In the genomic region with DNA sequence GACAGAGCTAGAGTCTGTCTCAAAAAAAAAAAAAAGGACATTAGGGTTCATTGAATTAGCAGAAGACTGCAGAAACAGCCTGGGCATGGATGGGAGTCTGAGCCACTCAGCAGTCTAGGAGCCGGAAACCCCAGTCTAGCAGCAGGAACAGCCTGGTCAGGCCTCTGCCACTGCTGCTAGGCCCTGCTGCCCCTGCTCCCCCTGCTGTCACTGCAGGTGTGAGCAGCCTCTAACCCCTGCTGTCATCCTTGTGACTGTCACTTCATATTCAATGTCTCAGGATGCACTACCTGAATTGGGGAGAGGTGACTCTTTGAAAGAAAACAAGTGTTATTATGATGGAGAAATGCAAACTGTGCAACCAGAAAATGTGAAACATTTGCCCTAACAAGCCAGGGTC, we compare ENCODE assay signal across 1 cellular context.
A peak's percentile ranks its signal among the peaks of the same experiment; 100 is the strongest.
TF ChIP-seq lines count a peak whose summit lies in the region.

No MANE protein-coding gene starts in this region.

TF ChIP-seq in HepG2, 621 proteins besides CTCF, POLR2A, EP300 and RAD21 (continues in another document):
- TF ChIP-seq SPEN (CRISPR knock-in tag; IDR thresholded peaks at IDR 0.05; ENCODE audit: low read depth), result peak; percentile 29; the same call in 1 of the 2 replicates
- TF ChIP-seq, protein P1, sequence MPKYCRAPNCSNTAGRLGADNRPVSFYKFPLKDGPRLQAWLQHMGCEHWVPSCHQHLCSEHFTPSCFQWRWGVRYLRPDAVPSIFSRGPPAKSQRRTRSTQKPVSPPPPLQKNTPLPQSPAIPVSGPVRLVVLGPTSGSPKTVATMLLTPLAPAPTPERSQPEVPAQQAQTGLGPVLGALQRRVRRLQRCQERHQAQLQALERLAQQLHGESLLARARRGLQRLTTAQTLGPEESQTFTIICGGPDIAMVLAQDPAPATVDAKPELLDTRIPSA (CRISPR knock-in tag; IDR thresholded peaks at IDR 0.05; ENCODE audit: borderline replicate concordance), result no peak
- no peak for TF ChIP-seq ZNF709 (CRISPR knock-in tag; IDR thresholded peaks at IDR 0.05)
- TF ChIP-seq ZKSCAN1 (IDR thresholded peaks at IDR 0.05; ENCODE audit: low read length), result no peak
- TF ChIP-seq EHMT2 (IDR thresholded peaks at IDR 0.05; ENCODE audit: borderline replicate concordance, low read depth, low read length), result no peak
- TF ChIP-seq ZNF777 (CRISPR knock-in tag; IDR thresholded peaks at IDR 0.05), result no peak
- TF ChIP-seq ZFY (CRISPR knock-in tag; IDR thresholded peaks at IDR 0.05), result peak; percentile 74
- no peak for TF ChIP-seq ZNF607 (CRISPR knock-in tag; IDR thresholded peaks at IDR 0.05; ENCODE audit: borderline replicate concordance)
- no peak for TF ChIP-seq KLF15 (CRISPR knock-in tag; IDR thresholded peaks at IDR 0.05; ENCODE audit: borderline replicate concordance)
- TF ChIP-seq, protein P2, sequence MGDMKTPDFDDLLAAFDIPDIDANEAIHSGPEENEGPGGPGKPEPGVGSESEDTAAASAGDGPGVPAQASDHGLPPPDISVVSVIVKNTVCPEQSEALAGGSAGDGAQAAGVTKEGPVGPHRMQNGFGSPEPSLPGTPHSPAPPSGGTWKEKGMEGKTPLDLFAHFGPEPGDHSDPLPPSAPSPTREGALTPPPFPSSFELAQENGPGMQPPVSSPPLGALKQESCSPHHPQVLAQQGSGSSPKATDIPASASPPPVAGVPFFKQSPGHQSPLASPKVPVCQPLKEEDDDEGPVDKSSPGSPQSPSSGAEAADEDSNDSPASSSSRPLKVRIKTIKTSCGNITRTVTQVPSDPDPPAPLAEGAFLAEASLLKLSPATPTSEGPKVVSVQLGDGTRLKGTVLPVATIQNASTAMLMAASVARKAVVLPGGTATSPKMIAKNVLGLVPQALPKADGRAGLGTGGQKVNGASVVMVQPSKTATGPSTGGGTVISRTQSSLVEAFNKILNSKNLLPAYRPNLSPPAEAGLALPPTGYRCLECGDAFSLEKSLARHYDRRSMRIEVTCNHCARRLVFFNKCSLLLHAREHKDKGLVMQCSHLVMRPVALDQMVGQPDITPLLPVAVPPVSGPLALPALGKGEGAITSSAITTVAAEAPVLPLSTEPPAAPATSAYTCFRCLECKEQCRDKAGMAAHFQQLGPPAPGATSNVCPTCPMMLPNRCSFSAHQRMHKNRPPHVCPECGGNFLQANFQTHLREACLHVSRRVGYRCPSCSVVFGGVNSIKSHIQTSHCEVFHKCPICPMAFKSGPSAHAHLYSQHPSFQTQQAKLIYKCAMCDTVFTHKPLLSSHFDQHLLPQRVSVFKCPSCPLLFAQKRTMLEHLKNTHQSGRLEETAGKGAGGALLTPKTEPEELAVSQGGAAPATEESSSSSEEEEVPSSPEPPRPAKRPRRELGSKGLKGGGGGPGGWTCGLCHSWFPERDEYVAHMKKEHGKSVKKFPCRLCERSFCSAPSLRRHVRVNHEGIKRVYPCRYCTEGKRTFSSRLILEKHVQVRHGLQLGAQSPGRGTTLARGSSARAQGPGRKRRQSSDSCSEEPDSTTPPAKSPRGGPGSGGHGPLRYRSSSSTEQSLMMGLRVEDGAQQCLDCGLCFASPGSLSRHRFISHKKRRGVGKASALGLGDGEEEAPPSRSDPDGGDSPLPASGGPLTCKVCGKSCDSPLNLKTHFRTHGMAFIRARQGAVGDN (CRISPR knock-in tag; IDR thresholded peaks at IDR 0.05), result peak; percentile 69
- peak; percentile 37; the same call in 1 of the 2 replicates for TF ChIP-seq ZNF768 (CRISPR knock-in tag; IDR thresholded peaks at IDR 0.05)
- TF ChIP-seq ZNF430 (CRISPR knock-in tag; IDR thresholded peaks at IDR 0.05), result no peak
- TF ChIP-seq, protein P3, sequence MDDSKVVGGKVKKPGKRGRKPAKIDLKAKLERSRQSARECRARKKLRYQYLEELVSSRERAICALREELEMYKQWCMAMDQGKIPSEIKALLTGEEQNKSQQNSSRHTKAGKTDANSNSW (CRISPR knock-in tag; IDR thresholded peaks at IDR 0.05; ENCODE audit: borderline replicate concordance), result no peak
- TF ChIP-seq ZNF75D (CRISPR knock-in tag; IDR thresholded peaks at IDR 0.05; ENCODE audit: borderline replicate concordance), result no peak
- TF ChIP-seq NR3C1 (CRISPR knock-in tag; IDR thresholded peaks at IDR 0.05), result no peak
- no peak for TF ChIP-seq ZNF225 (CRISPR knock-in tag; IDR thresholded peaks at IDR 0.05)
- no peak for TF ChIP-seq ZNF569 (CRISPR knock-in tag; IDR thresholded peaks at IDR 0.05; ENCODE audit: borderline replicate concordance)
- TF ChIP-seq ZNF891 (CRISPR knock-in tag; IDR thresholded peaks at IDR 0.05), result 0 out of 2 replicates have a peak, but pooled peaks have one; percentile 40
- 0 out of 4 replicates have a peak, but pooled peaks of 1 of the 2 experiments have one; percentile 45 for TF ChIP-seq KLF16 (CRISPR knock-in tag; IDR thresholded peaks at IDR 0.05)
- TF ChIP-seq, protein P4, sequence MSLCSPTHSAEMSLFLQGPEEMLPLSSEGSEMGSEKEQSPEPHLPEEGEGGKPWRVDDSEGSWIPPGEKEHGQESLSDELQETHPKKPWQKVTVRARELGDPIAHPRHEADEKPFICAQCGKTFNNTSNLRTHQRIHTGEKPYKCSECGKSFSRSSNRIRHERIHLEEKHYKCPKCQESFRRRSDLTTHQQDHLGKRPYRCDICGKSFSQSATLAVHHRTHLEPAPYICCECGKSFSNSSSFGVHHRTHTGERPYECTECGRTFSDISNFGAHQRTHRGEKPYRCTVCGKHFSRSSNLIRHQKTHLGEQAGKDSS (CRISPR knock-in tag; IDR thresholded peaks at IDR 0.05; ENCODE audit: borderline replicate concordance, low read depth), result no peak
- TF ChIP-seq MXD4 (CRISPR knock-in tag; IDR thresholded peaks at IDR 0.05), result no peak
- TF ChIP-seq, protein P5, sequence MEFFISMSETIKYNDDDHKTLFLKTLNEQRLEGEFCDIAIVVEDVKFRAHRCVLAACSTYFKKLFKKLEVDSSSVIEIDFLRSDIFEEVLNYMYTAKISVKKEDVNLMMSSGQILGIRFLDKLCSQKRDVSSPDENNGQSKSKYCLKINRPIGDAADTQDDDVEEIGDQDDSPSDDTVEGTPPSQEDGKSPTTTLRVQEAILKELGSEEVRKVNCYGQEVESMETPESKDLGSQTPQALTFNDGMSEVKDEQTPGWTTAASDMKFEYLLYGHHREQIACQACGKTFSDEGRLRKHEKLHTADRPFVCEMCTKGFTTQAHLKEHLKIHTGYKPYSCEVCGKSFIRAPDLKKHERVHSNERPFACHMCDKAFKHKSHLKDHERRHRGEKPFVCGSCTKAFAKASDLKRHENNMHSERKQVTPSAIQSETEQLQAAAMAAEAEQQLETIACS (CRISPR knock-in tag; IDR thresholded peaks at IDR 0.05), result no peak
- TF ChIP-seq ZNF12 (CRISPR knock-in tag; IDR thresholded peaks at IDR 0.05), result no peak
- TF ChIP-seq, protein P6, sequence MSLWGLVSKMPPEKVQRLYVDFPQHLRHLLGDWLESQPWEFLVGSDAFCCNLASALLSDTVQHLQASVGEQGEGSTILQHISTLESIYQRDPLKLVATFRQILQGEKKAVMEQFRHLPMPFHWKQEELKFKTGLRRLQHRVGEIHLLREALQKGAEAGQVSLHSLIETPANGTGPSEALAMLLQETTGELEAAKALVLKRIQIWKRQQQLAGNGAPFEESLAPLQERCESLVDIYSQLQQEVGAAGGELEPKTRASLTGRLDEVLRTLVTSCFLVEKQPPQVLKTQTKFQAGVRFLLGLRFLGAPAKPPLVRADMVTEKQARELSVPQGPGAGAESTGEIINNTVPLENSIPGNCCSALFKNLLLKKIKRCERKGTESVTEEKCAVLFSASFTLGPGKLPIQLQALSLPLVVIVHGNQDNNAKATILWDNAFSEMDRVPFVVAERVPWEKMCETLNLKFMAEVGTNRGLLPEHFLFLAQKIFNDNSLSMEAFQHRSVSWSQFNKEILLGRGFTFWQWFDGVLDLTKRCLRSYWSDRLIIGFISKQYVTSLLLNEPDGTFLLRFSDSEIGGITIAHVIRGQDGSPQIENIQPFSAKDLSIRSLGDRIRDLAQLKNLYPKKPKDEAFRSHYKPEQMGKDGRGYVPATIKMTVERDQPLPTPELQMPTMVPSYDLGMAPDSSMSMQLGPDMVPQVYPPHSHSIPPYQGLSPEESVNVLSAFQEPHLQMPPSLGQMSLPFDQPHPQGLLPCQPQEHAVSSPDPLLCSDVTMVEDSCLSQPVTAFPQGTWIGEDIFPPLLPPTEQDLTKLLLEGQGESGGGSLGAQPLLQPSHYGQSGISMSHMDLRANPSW (CRISPR knock-in tag; IDR thresholded peaks at IDR 0.05; ENCODE audit: borderline replicate concordance), result no peak
- 0 out of 2 replicates have a peak, but pooled peaks have one; percentile 68 for TF ChIP-seq ZNF124 (CRISPR knock-in tag; IDR thresholded peaks at IDR 0.05)
- TF ChIP-seq, protein P7, sequence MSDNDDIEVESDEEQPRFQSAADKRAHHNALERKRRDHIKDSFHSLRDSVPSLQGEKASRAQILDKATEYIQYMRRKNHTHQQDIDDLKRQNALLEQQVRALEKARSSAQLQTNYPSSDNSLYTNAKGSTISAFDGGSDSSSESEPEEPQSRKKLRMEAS (IDR thresholded peaks at IDR 0.05), result no peak
- no peak for TF ChIP-seq ZC3H13 (CRISPR knock-in tag; IDR thresholded peaks at IDR 0.05)
- TF ChIP-seq ZNF253 (CRISPR knock-in tag; IDR thresholded peaks at IDR 0.05; ENCODE audit: borderline replicate concordance), result no peak
- TF ChIP-seq, protein P8, sequence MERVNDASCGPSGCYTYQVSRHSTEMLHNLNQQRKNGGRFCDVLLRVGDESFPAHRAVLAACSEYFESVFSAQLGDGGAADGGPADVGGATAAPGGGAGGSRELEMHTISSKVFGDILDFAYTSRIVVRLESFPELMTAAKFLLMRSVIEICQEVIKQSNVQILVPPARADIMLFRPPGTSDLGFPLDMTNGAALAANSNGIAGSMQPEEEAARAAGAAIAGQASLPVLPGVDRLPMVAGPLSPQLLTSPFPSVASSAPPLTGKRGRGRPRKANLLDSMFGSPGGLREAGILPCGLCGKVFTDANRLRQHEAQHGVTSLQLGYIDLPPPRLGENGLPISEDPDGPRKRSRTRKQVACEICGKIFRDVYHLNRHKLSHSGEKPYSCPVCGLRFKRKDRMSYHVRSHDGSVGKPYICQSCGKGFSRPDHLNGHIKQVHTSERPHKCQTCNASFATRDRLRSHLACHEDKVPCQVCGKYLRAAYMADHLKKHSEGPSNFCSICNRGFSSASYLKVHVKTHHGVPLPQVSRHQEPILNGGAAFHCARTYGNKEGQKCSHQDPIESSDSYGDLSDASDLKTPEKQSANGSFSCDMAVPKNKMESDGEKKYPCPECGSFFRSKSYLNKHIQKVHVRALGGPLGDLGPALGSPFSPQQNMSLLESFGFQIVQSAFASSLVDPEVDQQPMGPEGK (CRISPR knock-in tag; IDR thresholded peaks at IDR 0.05), result 0 out of 2 replicates have a peak, but pooled peaks have one; percentile 27
- peak; percentile 33; the same call in 1 of the 2 replicates for TF ChIP-seq ZNF331 (CRISPR knock-in tag; IDR thresholded peaks at IDR 0.05)
- no peak for TF ChIP-seq CC2D1A (CRISPR knock-in tag; IDR thresholded peaks at IDR 0.05)
- no peak for TF ChIP-seq ZNF350 (CRISPR knock-in tag; IDR thresholded peaks at IDR 0.05; ENCODE audit: borderline replicate concordance, low read depth)
- TF ChIP-seq SMYD3 (CRISPR knock-in tag; IDR thresholded peaks at IDR 0.05), result no peak
- TF ChIP-seq ZNF878 (CRISPR knock-in tag; IDR thresholded peaks at IDR 0.05), result no peak
- TF ChIP-seq NR2F6 (IDR thresholded peaks at IDR 0.05), result no peak
- peak; percentile 17; the same call in 1 of the 2 replicates for TF ChIP-seq NR2F6 (CRISPR knock-in tag; IDR thresholded peaks at IDR 0.05)
- TF ChIP-seq ASH2L (IDR thresholded peaks at IDR 0.05; ENCODE audit: insufficient read length, low read depth, low read length), result no peak
- TF ChIP-seq NAIF1 (CRISPR knock-in tag; IDR thresholded peaks at IDR 0.05; ENCODE audit: borderline replicate concordance), result peak; percentile 93
- TF ChIP-seq, protein P9, sequence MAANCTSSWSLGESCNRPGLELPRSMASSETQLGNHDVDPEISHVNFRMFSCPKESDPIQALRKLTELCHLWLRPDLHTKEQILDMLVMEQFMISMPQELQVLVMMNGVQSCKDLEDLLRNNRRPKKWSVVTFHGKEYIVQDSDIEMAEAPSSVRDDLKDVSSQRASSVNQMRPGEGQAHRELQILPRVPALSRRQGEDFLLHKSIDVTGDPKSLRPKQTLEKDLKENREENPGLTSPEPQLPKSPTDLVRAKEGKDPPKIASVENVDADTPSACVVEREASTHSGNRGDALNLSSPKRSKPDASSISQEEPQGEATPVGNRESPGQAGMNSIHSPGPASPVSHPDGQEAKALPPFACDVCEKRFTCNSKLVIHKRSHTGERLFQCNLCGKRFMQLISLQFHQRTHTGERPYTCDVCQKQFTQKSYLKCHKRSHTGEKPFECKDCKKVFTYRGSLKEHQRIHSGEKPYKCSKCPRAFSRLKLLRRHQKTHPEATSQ (CRISPR knock-in tag; IDR thresholded peaks at IDR 0.05; ENCODE audit: borderline replicate concordance), result no peak
- TF ChIP-seq RORA (CRISPR knock-in tag; IDR thresholded peaks at IDR 0.05), result no peak
- TF ChIP-seq, protein P10, sequence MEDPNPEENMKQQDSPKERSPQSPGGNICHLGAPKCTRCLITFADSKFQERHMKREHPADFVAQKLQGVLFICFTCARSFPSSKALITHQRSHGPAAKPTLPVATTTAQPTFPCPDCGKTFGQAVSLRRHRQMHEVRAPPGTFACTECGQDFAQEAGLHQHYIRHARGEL (CRISPR knock-in tag; IDR thresholded peaks at IDR 0.05), result no peak
- TF ChIP-seq, protein P11, sequence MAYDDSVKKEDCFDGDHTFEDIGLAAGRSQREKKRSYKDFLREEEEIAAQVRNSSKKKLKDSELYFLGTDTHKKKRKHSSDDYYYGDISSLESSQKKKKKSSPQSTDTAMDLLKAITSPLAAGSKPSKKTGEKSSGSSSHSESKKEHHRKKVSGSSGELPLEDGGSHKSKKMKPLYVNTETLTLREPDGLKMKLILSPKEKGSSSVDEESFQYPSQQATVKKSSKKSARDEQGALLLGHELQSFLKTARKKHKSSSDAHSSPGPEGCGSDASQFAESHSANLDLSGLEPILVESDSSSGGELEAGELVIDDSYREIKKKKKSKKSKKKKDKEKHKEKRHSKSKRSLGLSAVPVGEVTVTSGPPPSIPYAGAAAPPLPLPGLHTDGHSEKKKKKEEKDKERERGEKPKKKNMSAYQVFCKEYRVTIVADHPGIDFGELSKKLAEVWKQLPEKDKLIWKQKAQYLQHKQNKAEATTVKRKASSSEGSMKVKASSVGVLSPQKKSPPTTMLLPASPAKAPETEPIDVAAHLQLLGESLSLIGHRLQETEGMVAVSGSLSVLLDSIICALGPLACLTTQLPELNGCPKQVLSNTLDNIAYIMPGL (CRISPR knock-in tag; IDR thresholded peaks at IDR 0.05; ENCODE audit: borderline replicate concordance in 1 of 2, low read depth in 1 of 2), result peak in 1 of 2 experiments; percentile 67; a peak in 2 of 4 replicates
- no peak for TF ChIP-seq ZNF33A (CRISPR knock-in tag; IDR thresholded peaks at IDR 0.05; ENCODE audit: borderline replicate concordance)
- no peak for TF ChIP-seq ZSCAN20 (CRISPR knock-in tag; IDR thresholded peaks at IDR 0.05; ENCODE audit: borderline replicate concordance)
- TF ChIP-seq KDM2A (CRISPR knock-in tag; IDR thresholded peaks at IDR 0.05; ENCODE audit: borderline replicate concordance, low read depth), result peak; percentile 40; the same call in 1 of the 2 replicates
- TF ChIP-seq ZNF775 (CRISPR knock-in tag; IDR thresholded peaks at IDR 0.05; ENCODE audit: borderline replicate concordance), result no peak
- TF ChIP-seq, protein P12, sequence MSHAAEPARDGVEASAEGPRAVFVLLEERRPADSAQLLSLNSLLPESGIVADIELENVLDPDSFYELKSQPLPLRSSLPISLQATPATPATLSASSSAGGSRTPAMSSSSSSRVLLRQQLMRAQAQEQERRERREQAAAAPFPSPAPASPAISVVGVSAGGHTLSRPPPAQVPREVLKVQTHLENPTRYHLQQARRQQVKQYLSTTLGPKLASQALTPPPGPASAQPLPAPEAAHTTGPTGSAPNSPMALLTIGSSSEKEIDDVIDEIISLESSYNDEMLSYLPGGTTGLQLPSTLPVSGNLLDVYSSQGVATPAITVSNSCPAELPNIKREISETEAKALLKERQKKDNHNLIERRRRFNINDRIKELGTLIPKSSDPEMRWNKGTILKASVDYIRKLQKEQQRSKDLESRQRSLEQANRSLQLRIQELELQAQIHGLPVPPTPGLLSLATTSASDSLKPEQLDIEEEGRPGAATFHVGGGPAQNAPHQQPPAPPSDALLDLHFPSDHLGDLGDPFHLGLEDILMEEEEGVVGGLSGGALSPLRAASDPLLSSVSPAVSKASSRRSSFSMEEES (CRISPR knock-in tag; IDR thresholded peaks at IDR 0.05), result no peak
